In the genomic region with DNA sequence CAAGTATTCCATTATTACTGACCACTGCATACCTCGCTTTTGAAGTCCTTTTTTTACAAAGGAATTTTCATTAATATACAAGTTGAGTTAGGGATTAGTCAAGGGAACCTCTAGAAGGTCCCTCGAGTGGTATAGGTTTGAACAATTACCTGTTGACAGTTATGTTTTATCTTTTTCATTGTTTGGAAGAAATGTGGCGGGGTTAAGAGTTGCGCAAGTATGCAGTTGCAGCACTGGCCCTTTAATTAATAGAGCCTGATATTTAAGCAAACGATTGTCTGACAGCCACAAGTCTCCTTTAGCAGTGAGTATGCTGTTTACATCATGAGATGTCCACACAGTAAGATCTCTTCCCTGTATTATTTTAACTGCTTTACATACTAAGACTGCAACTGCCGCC, we compare ENCODE assay signal across 1 cellular context.
TF ChIP-seq lines count a peak whose summit lies in the region.

No MANE protein-coding gene starts in this region.

TF ChIP-seq in HepG2, 621 proteins besides CTCF, POLR2A, EP300 and RAD21 (continued from another document):
- peak; percentile 72 for TF ChIP-seq CEBPB (IDR thresholded peaks at IDR 0.05; ENCODE audit: borderline replicate concordance, low read depth, low read length)
